10 cellular contexts compared by ENCODE assay signal in genomic region chr10:30820282-30820991, GRCh38.
DNase-seq lines count a peak whose midpoint lies in the region; ATAC-seq and TF ChIP-seq lines count a peak whose summit lies in the region.
"Had no signal": no experiment of that assay in that cellular context is flagged by ENCODE, and none has a peak within 500 bp of the region (broad histone marks: within the 10 kb centered on the region; RNA-seq: fewer than 3 reads in every experiment).

No MANE protein-coding gene starts in this region.

- no peaks in the 10 kb centered on the region for H3K9me3 Mint-ChIP-seq in activated CD8-positive, alpha-beta T cell treated with anti-CD3 and anti-CD28 coated beads, Interleukin-2, amount 10 ng/mL, durations not matched to agents 7 days and 5 days (ENCODE audit: insufficient read depth)
- H3K9me3 Mint-ChIP-seq in H9, result no peaks in the 10 kb centered on the region; a peak in 2 of 5 replicates

- no peak overlapping the region for H3K14ac ChIP-seq in H9 (ENCODE audit: insufficient read depth, low read length)

- TF ChIP-seq CTCF in HFF-Myc (IDR thresholded peaks at IDR 0.05; ENCODE audit: low read depth, low read length, missing control alignments) (no peak), brain microvascular endothelial cell (IDR thresholded peaks at IDR 0.05; ENCODE audit: low read depth, low read length, missing control alignments) (no peak), H9 (conservative IDR thresholded peaks at IDR 0.05) (no peak)

- no peak overlapping the region for H3K27ac Mint-ChIP-seq in activated CD8-positive, alpha-beta T cell treated with anti-CD3 and anti-CD28 coated beads, Interleukin-2, amount 10 ng/mL, durations not matched to agents 7 days and 5 days
- H3K27ac Mint-ChIP-seq in H9, result no peak overlapping the region

- no peak overlapping the region for H3T11ph ChIP-seq in H9 (ENCODE audit: low read length)

- no peaks in the 10 kb centered on the region for H3K23me2 ChIP-seq in H9 (ENCODE audit: insufficient read length, low read depth, low read length, poor library complexity, severe bottlenecking)

- no peak overlapping the region for H2BK12ac ChIP-seq in H9 (ENCODE audit: insufficient read length, low read depth, low read length)

- H3K27me3 ChIP-seq in brain microvascular endothelial cell (replicated peaks) (no peaks in the 10 kb centered on the region), stomach smooth muscle (ENCODE audit: control insufficient read depth in 1 of 2, insufficient read depth in 2 of 2, low read length in 2 of 2) (no peaks in the 10 kb centered on the region), H9 (ENCODE audit: insufficient read depth, low read length) (peaks cover 4% of the 10 kb centered on the region)

- DNase-seq in HFF-Myc (ENCODE audit: extremely low read depth, low read depth) (peak; percentile 88), brain microvascular endothelial cell (peak; percentile 86), hepatic stellate cell (ENCODE audit: low spot score) (peak; percentile 87), H9 (no peak), GM19240 (ENCODE audit: insufficient read length, low spot score) (no peak), germinal center (ENCODE audit: low spot score) (no peak)
- DNase-seq in activated CD8-positive, alpha-beta T cell treated with anti-CD3 and anti-CD28 coated beads, Interleukin-2, amount 10 ng/mL, durations not matched to agents 7 days and 5 days, result no peak
- DNase-seq: cerebellar nuclear complex, SIG-M5 had no signal

- H3K4me3 ChIP-seq in HFF-Myc (replicated peaks; ENCODE audit: low read depth, low read length) (peak overlapping the region; percentile 11; the same call in 1 of the 2 replicates), brain microvascular endothelial cell (ENCODE audit: low read depth, low read length) (no peak overlapping the region), stomach smooth muscle (ENCODE audit: low read length in 2 of 2) (peak overlapping the region in 1 of 2 donors; percentile 55)

- ATAC-seq in activated CD8-positive, alpha-beta T cell treated with anti-CD3 and anti-CD28 coated beads, Interleukin-2, amount 10 ng/mL, durations not matched to agents 7 days and 5 days, result no peak

- no peak overlapping the region for H2BK15ac ChIP-seq in H9 (ENCODE audit: low read depth, low read length)

- H3K36me3 ChIP-seq in brain microvascular endothelial cell (replicated peaks) (no peaks in the 10 kb centered on the region), stomach smooth muscle (ENCODE audit: control insufficient read depth in 2 of 2, insufficient read depth in 2 of 2, low read length in 2 of 2) (no peaks in the 10 kb centered on the region)

- H2AFZ ChIP-seq in H9 (ENCODE audit: low read length), result no peak overlapping the region

- no peak overlapping the region for H3K23ac ChIP-seq in H9 (ENCODE audit: insufficient read length, low read depth, low read length)

- WGBS in H9 (ENCODE audit: extremely low coverage, insufficient read length, low lambda C conversion rate), result no CpG with 5 or more reads among the region's 10 CpGs

- no peak overlapping the region for H4K91ac ChIP-seq in H9 (ENCODE audit: insufficient read length, low read depth, low read length)

- H3K4me1 ChIP-seq in stomach smooth muscle (ENCODE audit: control insufficient read depth, insufficient read depth, low read length) (peaks cover 41% of the 10 kb centered on the region), H9 (ENCODE audit: insufficient read depth, low read length) (no peaks in the 10 kb centered on the region)

- H2BK120ac ChIP-seq in H9 (ENCODE audit: low read depth, low read length, poor library complexity, severe bottlenecking), result no peak overlapping the region

- no peak overlapping the region for H2BK20ac ChIP-seq in H9 (ENCODE audit: low read depth, low read length, poor library complexity, severe bottlenecking)

- H3K9me3 ChIP-seq in stomach smooth muscle (ENCODE audit: control insufficient read depth in 2 of 2, low read length in 2 of 2), result no peaks in the 10 kb centered on the region
- no peaks in the 10 kb centered on the region for H3K9me3 ChIP-seq in H9 (ENCODE audit: control insufficient read depth, low read depth, low read length)

- in situ Hi-C loops in brain microvascular endothelial cell (cut with HindIII; ENCODE audit: low pct_ligation_motif_present, low sequenced_read_pairs), result no loop called here

- H3K36me3 Mint-ChIP-seq in activated CD8-positive, alpha-beta T cell treated with anti-CD3 and anti-CD28 coated beads, Interleukin-2, amount 10 ng/mL, durations not matched to agents 7 days and 5 days (ENCODE audit: low read depth), result no peaks in the 10 kb centered on the region
- H3K36me3 Mint-ChIP-seq in H9 (ENCODE audit: insufficient read depth in 1 of 3, low read depth in 3 of 3), result no peaks in the 10 kb centered on the region

- POLR2A ChIA-PET in activated CD8-positive, alpha-beta T cell treated with anti-CD3 and anti-CD28 coated beads, Interleukin-2, amount 10 ng/mL, durations not matched to agents 7 days and 5 days (lab: Charles Lee), result no interaction called here

- H3K56ac ChIP-seq in H9 (ENCODE audit: insufficient read length, low read depth, low read length), result no peak overlapping the region

- H3K4me2 ChIP-seq in H9 (ENCODE audit: insufficient read depth, insufficient read length, low read length), result no peak overlapping the region

- no peak overlapping the region for H2BK5ac ChIP-seq in H9 (ENCODE audit: insufficient read length, low read length)

- no peaks in the 10 kb centered on the region for H3K27me3 Mint-ChIP-seq in activated CD8-positive, alpha-beta T cell treated with anti-CD3 and anti-CD28 coated beads, Interleukin-2, amount 10 ng/mL, durations not matched to agents 7 days and 5 days (ENCODE audit: low read depth)
- H3K27me3 Mint-ChIP-seq in H9 (ENCODE audit: low read depth), result peaks cover 48% of the 10 kb centered on the region

- H4K20me1 ChIP-seq in H9 (ENCODE audit: control insufficient read depth, insufficient read depth, insufficient read length), result no peaks in the 10 kb centered on the region

- H3K4me3 Mint-ChIP-seq in activated CD8-positive, alpha-beta T cell treated with anti-CD3 and anti-CD28 coated beads, Interleukin-2, amount 10 ng/mL, durations not matched to agents 7 days and 5 days, result no peak overlapping the region
- no peak overlapping the region for H3K4me3 Mint-ChIP-seq in H9

- H3K4ac ChIP-seq in H9 (ENCODE audit: low read depth, low read length), result no peak overlapping the region

- H3K79me1 ChIP-seq in H9 (ENCODE audit: insufficient read depth, low read depth, low read length, poor library complexity, severe bottlenecking), result no peaks in the 10 kb centered on the region

- H3K4me1 Mint-ChIP-seq in activated CD8-positive, alpha-beta T cell treated with anti-CD3 and anti-CD28 coated beads, Interleukin-2, amount 10 ng/mL, durations not matched to agents 7 days and 5 days (ENCODE audit: low read depth), result no peaks in the 10 kb centered on the region
- peaks cover 7 to 26% of the 10 kb centered on the region in 2 experiments for H3K4me1 Mint-ChIP-seq in H9

- no peak overlapping the region for H2AK5ac ChIP-seq in H9 (ENCODE audit: insufficient read length, low read length)

- CTCF ChIA-PET in activated CD8-positive, alpha-beta T cell treated with anti-CD3 and anti-CD28 coated beads, Interleukin-2, amount 10 ng/mL, durations not matched to agents 7 days and 5 days (lab: Charles Lee), result interaction anchor here (1.3 kb wide), 1 partner anchor 11 kb away, joined by 3 read pairs; no protein-coding TSS in a partner anchor

- no peak overlapping the region for H4K5ac ChIP-seq in H9 (ENCODE audit: insufficient read length, low read depth, low read length)

- H3K27ac ChIP-seq in brain microvascular endothelial cell (peak overlapping the region; percentile 70), stomach smooth muscle (ENCODE audit: low read length) (peak overlapping the region; percentile 73), H9 (ENCODE audit: insufficient read length, low read depth, low read length) (no peak overlapping the region)

- no peaks in the 10 kb centered on the region for H3K79me2 ChIP-seq in H9 (ENCODE audit: insufficient read depth, low read length)

- no peak overlapping the region for H4K8ac ChIP-seq in H9 (replicated peaks; ENCODE audit: insufficient read length, low read depth, low read length)

- H3K18ac ChIP-seq in H9 (ENCODE audit: insufficient read length, low read depth, low read length), result no peak overlapping the region

- H3K9ac ChIP-seq in stomach smooth muscle (ENCODE audit: low read length in 2 of 2) (no peak overlapping the region), H9 (ENCODE audit: extremely low read depth, insufficient read length, low read length) (no peak overlapping the region)

Comparison
In these comparisons a context has a peak if more than half of its experiments do, and no peak if none do; other contexts are left out.
1. DNase-seq: peak in HFF-Myc (single experiment), brain microvascular endothelial cell (single experiment) and hepatic stellate cell (single experiment); none in activated CD8-positive, alpha-beta T cell treated with anti-CD3 and anti-CD28 coated beads, Interleukin-2, amount 10 ng/mL, durations not matched to agents 7 days and 5 days (single experiment), H9 (single experiment), GM19240 (single experiment) and germinal center (single experiment).